Comparison of ENCODE assay signal across 9 cellular contexts in genomic region chr11:46697303-46697702, GRCh38. TPM values are rescaled to one million over a fixed set of nuclear protein-coding genes. Genes with fewer than 3 reads are reported as not detected.
DNase-seq lines count a peak whose midpoint lies in the region; ATAC-seq, FAIRE-seq and TF ChIP-seq lines count a peak whose summit lies in the region.
"Had no signal": no experiment of that assay in that cellular context is flagged by ENCODE, and none has a peak within 500 bp of the region (broad histone marks: within the 10 kb centered on the region; RNA-seq: fewer than 3 reads in every experiment).

No MANE protein-coding gene starts in this region.

- FAIRE-seq in small intestine (lab: Jason Lieb, UNC): no peak

- H3K27ac Mint-ChIP-seq in HFFc6: peak overlapping the region; percentile 71
- peak overlapping the region; percentile 26 for H3K27ac Mint-ChIP-seq in activated T-helper 1 cell treated with anti-CD3 and anti-CD28 coated beads, Interleukin-12 subunit alpha, Interleukin-12 subunit beta, Interleukin-2, Interleukin-4 antibody, amounts not matched to agents 30 ng/mL and 10 ng/mL and 1 ng/mL, durations not matched to agents 14 hours and 24 hours and 36 hours

- 72 to 81% (median 76%) methylated on average over 3 of the region's 3 CpGs for WGBS in small intestine, 3 donors

- DNase-seq in HFFc6: peak; percentile 3
- DNase-seq in activated T-helper 1 cell treated with anti-CD3 and anti-CD28 coated beads, Interleukin-12 subunit alpha, Interleukin-12 subunit beta, Interleukin-2, Interleukin-4 antibody, amounts not matched to agents 30 ng/mL and 10 ng/mL and 1 ng/mL, durations not matched to agents 14 hours and 24 hours and 36 hours (ENCODE audit: low spot score): no peak
- DNase-seq in left ventricle myocardium superior: no peak
- DNase-seq in putamen (ENCODE audit: low spot score): peak; percentile 57
- DNase-seq in activated naive CD4-positive, alpha-beta T cell treated with anti-CD3 and anti-CD28 coated beads, Interleukin-2, amount 50 U/mL, for 16 hours: no peak
- DNase-seq in colonic mucosa: no peak
- DNase-seq in small intestine: no peak

- no peak overlapping the region for H3K4me3 Mint-ChIP-seq in HFFc6
- no peak overlapping the region for H3K4me3 Mint-ChIP-seq in activated T-helper 1 cell treated with anti-CD3 and anti-CD28 coated beads, Interleukin-12 subunit alpha, Interleukin-12 subunit beta, Interleukin-2, Interleukin-4 antibody, amounts not matched to agents 30 ng/mL and 10 ng/mL and 1 ng/mL, durations not matched to agents 14 hours and 24 hours and 36 hours

- H3K9me3 Mint-ChIP-seq in HFFc6: no peaks in the 10 kb centered on the region
- no peaks in the 10 kb centered on the region for H3K9me3 Mint-ChIP-seq in activated T-helper 1 cell treated with anti-CD3 and anti-CD28 coated beads, Interleukin-12 subunit alpha, Interleukin-12 subunit beta, Interleukin-2, Interleukin-4 antibody, amounts not matched to agents 30 ng/mL and 10 ng/mL and 1 ng/mL, durations not matched to agents 14 hours and 24 hours and 36 hours

- H3K4me1 ChIP-seq in colonic mucosa (peaks cover 11% of the 10 kb centered on the region), small intestine (ENCODE audit: control insufficient read depth in 2 of 2, insufficient read depth in 1 of 2, low read depth in 1 of 2, low read length in 1 of 2) (peaks cover 0 to 3% of the 10 kb centered on the region in 2 donors)

- H3K9ac ChIP-seq in colonic mucosa (ENCODE audit: low read depth in 2 of 2, low read length in 2 of 2): no peak overlapping the region

- no peaks in the 10 kb centered on the region for H3K9me3 ChIP-seq in colonic mucosa
- no peaks in the 10 kb centered on the region for H3K9me3 ChIP-seq in small intestine (ENCODE audit: control insufficient read depth, low read depth)

- no peak overlapping the region for H3K27ac ChIP-seq in colonic mucosa
- no peak overlapping the region for H3K27ac ChIP-seq in small intestine (ENCODE audit: low read depth in 1 of 2, low read length in 1 of 2)

- intact Hi-C loops in activated T-helper 1 cell treated with anti-CD3 and anti-CD28 coated beads, Interleukin-12 subunit alpha, Interleukin-12 subunit beta, Interleukin-2, Interleukin-4 antibody, amounts not matched to agents 30 ng/mL and 10 ng/mL and 1 ng/mL, durations not matched to agents 14 hours and 24 hours and 36 hours (cut with micrococcal nuclease): no loop called here
- intact Hi-C loops in left ventricle myocardium superior (cut with micrococcal nuclease): no loop called here
- intact Hi-C loops in colonic mucosa (cut with DNase I): no loop called here

- H3K27me3 Mint-ChIP-seq in HFFc6 (ENCODE audit: insufficient read depth): no peaks in the 10 kb centered on the region
- peaks cover 2% of the 10 kb centered on the region for H3K27me3 Mint-ChIP-seq in activated T-helper 1 cell treated with anti-CD3 and anti-CD28 coated beads, Interleukin-12 subunit alpha, Interleukin-12 subunit beta, Interleukin-2, Interleukin-4 antibody, amounts not matched to agents 30 ng/mL and 10 ng/mL and 1 ng/mL, durations not matched to agents 14 hours and 24 hours and 36 hours (ENCODE audit: insufficient read depth)

- no peak for TF ChIP-seq CTCF in HFFc6 (IDR thresholded peaks at IDR 0.05)
- TF ChIP-seq CTCF in colonic mucosa (IDR thresholded peaks at IDR 0.05): no peak

- H3K27me3 ChIP-seq in colonic mucosa (no peaks in the 10 kb centered on the region), small intestine (ENCODE audit: control insufficient read depth in 2 of 2, insufficient read depth in 2 of 2, low read length in 2 of 2) (no peaks in the 10 kb centered on the region)

- H3K36me3 ChIP-seq in colonic mucosa (peaks cover 20% of the 10 kb centered on the region), small intestine (ENCODE audit: control insufficient read depth in 2 of 2, insufficient read depth in 2 of 2, low read length in 2 of 2) (peaks cover 3 to 19% of the 10 kb centered on the region in 2 donors)

- ATAC-seq in left ventricle myocardium superior: peak; percentile 31
- no peak for ATAC-seq in GM19455 (IDR thresholded peaks at IDR 0.05; ENCODE audit: unreplicated experiment)

- H3K4me3 ChIP-seq in colonic mucosa (no peak overlapping the region), small intestine (ENCODE audit: low read depth in 1 of 2, low read length in 2 of 2) (no peak overlapping the region)

- peaks cover 27% of the 10 kb centered on the region for H3K4me1 Mint-ChIP-seq in HFFc6 (ENCODE audit: low read depth)
- peaks cover 35% of the 10 kb centered on the region for H3K4me1 Mint-ChIP-seq in activated T-helper 1 cell treated with anti-CD3 and anti-CD28 coated beads, Interleukin-12 subunit alpha, Interleukin-12 subunit beta, Interleukin-2, Interleukin-4 antibody, amounts not matched to agents 30 ng/mL and 10 ng/mL and 1 ng/mL, durations not matched to agents 14 hours and 24 hours and 36 hours (ENCODE audit: low read depth)

- H3K36me3 Mint-ChIP-seq in HFFc6 (ENCODE audit: low read depth): peaks cover 28% of the 10 kb centered on the region
- peaks cover 32% of the 10 kb centered on the region for H3K36me3 Mint-ChIP-seq in activated T-helper 1 cell treated with anti-CD3 and anti-CD28 coated beads, Interleukin-12 subunit alpha, Interleukin-12 subunit beta, Interleukin-2, Interleukin-4 antibody, amounts not matched to agents 30 ng/mL and 10 ng/mL and 1 ng/mL, durations not matched to agents 14 hours and 24 hours and 36 hours (ENCODE audit: low read depth)

RNA-seq across cellular contexts. Expression of gene ARHGAP1, which starts 3.1 kb away (rescaled TPM):
- 100 to 1,000 TPM; 107 to 134 (median 110) TPM for total RNA-seq in HFFc6 (2021; fragmentation: NEBNext Ultra II Directional; extraction: Animal tissue kit (Norgen Biotek cat#: 25700))
- 69.8 and 71.7 TPM in 2 replicates for total RNA-seq in activated T-helper 1 cell treated with anti-CD3 and anti-CD28 coated beads, Interleukin-12 subunit alpha, Interleukin-12 subunit beta, Interleukin-2, Interleukin-4 antibody, amounts not matched to agents 30 ng/mL and 10 ng/mL and 1 ng/mL, durations not matched to agents 14 hours and 24 hours and 36 hours
- total RNA-seq in left ventricle myocardium superior (65.2 TPM), colonic mucosa (10 to 100 TPM; 68.3 to 81.7 TPM)
- polyA plus RNA-seq in small intestine: 10 to 100 TPM; 18.6 to 29.6 (median 22.4) TPM

RNA-seq across cellular contexts. Expression of gene ZNF408, which starts 3.5 kb away (rescaled TPM):
- total RNA-seq in HFFc6 (2021; fragmentation: NEBNext Ultra II Directional; extraction: Animal tissue kit (Norgen Biotek cat#: 25700)): 10 to 100 TPM in 1 of 6 experiments, 1 to 10 TPM in 5; 7.6 to 12.3 (median 9.0) TPM
- 12.9 and 13.9 TPM in 2 replicates for total RNA-seq in activated T-helper 1 cell treated with anti-CD3 and anti-CD28 coated beads, Interleukin-12 subunit alpha, Interleukin-12 subunit beta, Interleukin-2, Interleukin-4 antibody, amounts not matched to agents 30 ng/mL and 10 ng/mL and 1 ng/mL, durations not matched to agents 14 hours and 24 hours and 36 hours
- 7.1 TPM for total RNA-seq in left ventricle myocardium superior
- total RNA-seq in colonic mucosa: 10 to 100 TPM; 11.7 to 15.5 TPM
- polyA plus RNA-seq in small intestine: 10 to 100 TPM in 2 of 3 donors, 1 to 10 TPM in 1; 8.7 to 11.6 (median 11.4) TPM

RNA-seq across cellular contexts. Expression of gene F2, which starts 21.7 kb away (rescaled TPM):
- not detected for total RNA-seq in HFFc6 (2021; fragmentation: NEBNext Ultra II Directional; extraction: Animal tissue kit (Norgen Biotek cat#: 25700))
- total RNA-seq in activated T-helper 1 cell treated with anti-CD3 and anti-CD28 coated beads, Interleukin-12 subunit alpha, Interleukin-12 subunit beta, Interleukin-2, Interleukin-4 antibody, amounts not matched to agents 30 ng/mL and 10 ng/mL and 1 ng/mL, durations not matched to agents 14 hours and 24 hours and 36 hours: not detected in 2 replicates
- total RNA-seq in left ventricle myocardium superior: not detected
- total RNA-seq in colonic mucosa: 1 to 10 TPM in 1 of 2 donors, not detected in 1; 1.2 TPM
- under 1 TPM in 1 of 3 donors, not detected in 2; 0.09 TPM for polyA plus RNA-seq in small intestine
- total RNA-seq: lower leg skin had no signal

Comparison
In these comparisons a context has a peak if more than half of its experiments do, and no peak if none do; other contexts are left out.
1. DNase-seq: peak in HFFc6 (single experiment) and putamen (single experiment); none in activated T-helper 1 cell treated with anti-CD3 and anti-CD28 coated beads, Interleukin-12 subunit alpha, Interleukin-12 subunit beta, Interleukin-2, Interleukin-4 antibody, amounts not matched to agents 30 ng/mL and 10 ng/mL and 1 ng/mL, durations not matched to agents 14 hours and 24 hours and 36 hours (single experiment), left ventricle myocardium superior (single experiment), activated naive CD4-positive, alpha-beta T cell treated with anti-CD3 and anti-CD28 coated beads, Interleukin-2, amount 50 U/mL, for 16 hours (single experiment), colonic mucosa (single experiment) and small intestine (single experiment).